Comparison of ENCODE assay signal across 28 cellular contexts in genomic region chr11:81573367-81573766, GRCh38.
"Had no signal": no experiment of that assay in that cellular context is flagged by ENCODE, and none has a peak within 500 bp of the region (broad histone marks: within the 10 kb centered on the region; RNA-seq: fewer than 3 reads in every experiment).

No MANE protein-coding gene starts in this region.

- H3K4me1 ChIP-seq: esophagus muscularis mucosa, foreskin keratinocyte, gastrocnemius medialis, heart left ventricle had no signal

- H3K27me3 ChIP-seq: brain microvascular endothelial cell, dorsolateral prefrontal cortex, esophagus muscularis mucosa, foreskin keratinocyte, gastrocnemius medialis, heart left ventricle had no signal

- H3K4me3 ChIP-seq: coronary artery, dorsolateral prefrontal cortex, esophagus muscularis mucosa, gastrocnemius medialis, heart left ventricle had no signal

- DNase-seq: activated B cell treated with CpG ODN at 0.5 μM for 24 hours; activated CD4-positive, alpha-beta T cell treated with anti-CD3 and anti-CD28 coated beads for 48 hours; activated CD4-positive, alpha-beta T cell treated with anti-CD3 and anti-CD28 coated beads, Interleukin-2, amount 50 U/mL, for 1 hour; activated CD4-positive, alpha-beta T cell treated with anti-CD3 and anti-CD28 coated beads, Interleukin-2, amount 50 U/mL, for 48 hours; activated CD8-positive, alpha-beta memory T cell treated with anti-CD3 and anti-CD28 coated beads for 24 hours; activated CD8-positive, alpha-beta T cell treated with anti-CD3 and anti-CD28 coated beads for 36 hours; activated effector memory CD4-positive, alpha-beta T cell treated with Interleukin-2 at 50 U/mL for 16 hours; activated gamma-delta T cell treated with Interleukin-2 at 50 U/mL for 16 hours; activated naive CD4-positive, alpha-beta T cell treated with anti-CD3 and anti-CD28 coated beads, Interleukin-2, amount 50 U/mL, for 16 hours; activated naive CD4-positive, alpha-beta T cell treated with Interleukin-2 at 50 U/mL for 16 hours; activated T-cell treated with anti-CD3 and anti-CD28 coated beads, Interleukin-2, amount 50 U/mL, for 4 hours; amniotic stem cell; anterior cingulate cortex; brain microvascular endothelial cell; dorsolateral prefrontal cortex; effector memory CD4-positive, alpha-beta T cell; endodermal cell; erythroblast; foreskin keratinocyte; gastrocnemius medialis; glutamatergic neuron; heart left ventricle; T1000; WERI-Rb-1 had no signal

- H3K9me3 ChIP-seq: esophagus muscularis mucosa, gastrocnemius medialis, heart left ventricle had no signal

- ATAC-seq: activated CD4-positive, CD25-positive, alpha-beta regulatory T cell treated with anti-CD3 and anti-CD28 coated beads, Interleukin-2, amount 50 U/mL, for 24 hours; activated CD8-positive, alpha-beta T cell treated with anti-CD3 and anti-CD28 coated beads for 36 hours; activated T-cell treated with anti-CD3 and anti-CD28 coated beads, Interleukin-2, amount 50 U/mL, for 4 hours; activated T-helper 17 cell treated with anti-CD3 and anti-CD28 coated beads, Interleukin-2, amount 50 U/mL, for 72 hours; foreskin keratinocyte; gastrocnemius medialis; heart left ventricle had no signal

- H3K27ac ChIP-seq: brain microvascular endothelial cell, coronary artery, dorsolateral prefrontal cortex, esophagus muscularis mucosa, foreskin keratinocyte, gastrocnemius medialis, heart left ventricle, WERI-Rb-1 had no signal

- H3K36me3 ChIP-seq: brain microvascular endothelial cell, esophagus muscularis mucosa, gastrocnemius medialis, heart left ventricle, WERI-Rb-1 had no signal
